28 cellular contexts compared by ENCODE assay signal in genomic region chr3:186264608-186265400, GRCh38.
"Had no signal": no experiment of that assay in that cellular context is flagged by ENCODE, and none has a peak within 500 bp of the region (broad histone marks: within the 10 kb centered on the region; RNA-seq: fewer than 3 reads in every experiment).

No MANE protein-coding gene starts in this region.

- H3K27ac Mint-ChIP-seq: activated CD4-positive, alpha-beta T cell treated with anti-CD3 and anti-CD28 coated beads, Interleukin-2, amount 10 ng/mL, durations not matched to agents 24 days and 14 days; activated CD8-positive, alpha-beta T cell treated with anti-CD3 and anti-CD28 coated beads for 36 hours; activated naive CD8-positive, alpha-beta T cell treated with anti-CD3 and anti-CD28 coated beads for 36 hours; activated T-cell treated with anti-CD3 and anti-CD28 coated beads, Interleukin-2, amount 50 U/mL, for 72 hours; activated T-helper 17 cell treated with anti-CD3 and anti-CD28 coated beads, Interleukin-2, amount 50 U/mL, for 72 hours had no signal

- H3K36me3 Mint-ChIP-seq: activated naive CD8-positive, alpha-beta T cell treated with anti-CD3 and anti-CD28 coated beads for 36 hours had no signal

- H3K9me3 ChIP-seq: body of pancreas, breast epithelium, SJCRH30 had no signal

- ATAC-seq: activated CD8-positive, alpha-beta T cell treated with anti-CD3 and anti-CD28 coated beads for 36 hours; activated T-cell treated with anti-CD3 and anti-CD28 coated beads, Interleukin-2, amount 50 U/mL, for 72 hours; activated T-helper 17 cell treated with anti-CD3 and anti-CD28 coated beads, Interleukin-2, amount 50 U/mL, for 72 hours; body of pancreas; Panc1 had no signal

- H3K36me3 ChIP-seq: breast epithelium, SJCRH30, WERI-Rb-1 had no signal

- H3K27me3 Mint-ChIP-seq: activated naive CD8-positive, alpha-beta T cell treated with anti-CD3 and anti-CD28 coated beads for 36 hours had no signal

- H3K9me3 Mint-ChIP-seq: activated CD4-positive, alpha-beta T cell treated with anti-CD3 and anti-CD28 coated beads, Interleukin-2, amount 10 ng/mL, durations not matched to agents 24 days and 14 days; activated CD8-positive, alpha-beta T cell treated with anti-CD3 and anti-CD28 coated beads for 36 hours; activated naive CD8-positive, alpha-beta T cell treated with anti-CD3 and anti-CD28 coated beads for 36 hours; activated T-cell treated with anti-CD3 and anti-CD28 coated beads, Interleukin-2, amount 50 U/mL, for 72 hours; activated T-helper 17 cell treated with anti-CD3 and anti-CD28 coated beads, Interleukin-2, amount 50 U/mL, for 72 hours had no signal

- DNase-seq: activated CD4-positive, alpha-beta T cell treated with anti-CD3 and anti-CD28 coated beads, Interleukin-2, amount 10 ng/mL, durations not matched to agents 24 days and 14 days; activated CD4-positive, alpha-beta T cell treated with anti-CD3 and anti-CD28 coated beads, Interleukin-2, amount 50 U/mL, for 4 hours; activated CD4-positive, CD25-positive, alpha-beta regulatory T cell; activated CD8-positive, alpha-beta T cell treated with anti-CD3 and anti-CD28 coated beads for 36 hours; activated effector memory CD4-positive, alpha-beta T cell treated with anti-CD3 and anti-CD28 coated beads, Interleukin-2, amount 50 U/mL, for 16 hours; activated naive CD4-positive, alpha-beta T cell; activated naive CD4-positive, alpha-beta T cell treated with anti-CD3 and anti-CD28 coated beads, Interleukin-2, amount 50 U/mL, for 16 hours; activated naive CD8-positive, alpha-beta T cell treated with anti-CD3 and anti-CD28 coated beads for 36 hours; activated T-cell treated with anti-CD3 and anti-CD28 coated beads, Interleukin-2, amount 50 U/mL, for 1 hour; activated T-cell treated with anti-CD3 and anti-CD28 coated beads, Interleukin-2, amount 50 U/mL, for 72 hours; body of pancreas; KG1; MM.1S; MV-4-11; NCI-H1092; NCI-H1436 treated with DMSO at 0.1 percent for 48 hours; NCI-H1694 treated with DMSO at 0.1 percent for 48 hours; NCI-H2029; NCI-H345; NCI-H524 treated with DMSO at 0.1 percent for 48 hours; SHP77; SJCRH30; T1000; WERI-Rb-1 had no signal

- H3K27ac ChIP-seq: body of pancreas, breast epithelium, SJCRH30, SK-N-MC, WERI-Rb-1 had no signal

- H3K4me1 ChIP-seq: body of pancreas, breast epithelium, SJCRH30 had no signal

- H3K4me3 ChIP-seq: body of pancreas, breast epithelium, SJCRH30, SK-N-MC had no signal

- H3K27me3 ChIP-seq: body of pancreas, breast epithelium, SJCRH30 had no signal

- H3K4me3 Mint-ChIP-seq: activated CD4-positive, alpha-beta T cell treated with anti-CD3 and anti-CD28 coated beads, Interleukin-2, amount 10 ng/mL, durations not matched to agents 24 days and 14 days; activated CD8-positive, alpha-beta T cell treated with anti-CD3 and anti-CD28 coated beads for 36 hours; activated naive CD8-positive, alpha-beta T cell treated with anti-CD3 and anti-CD28 coated beads for 36 hours; activated T-cell treated with anti-CD3 and anti-CD28 coated beads, Interleukin-2, amount 50 U/mL, for 72 hours; activated T-helper 17 cell treated with anti-CD3 and anti-CD28 coated beads, Interleukin-2, amount 50 U/mL, for 72 hours had no signal
